ENCODE assay signal across 13 cellular contexts in genomic region chr2:8432712-8433336, GRCh38.
DNase-seq lines count a peak whose midpoint lies in the region; ATAC-seq and TF ChIP-seq lines count a peak whose summit lies in the region.
"Had no signal": no experiment of that assay in that cellular context is flagged by ENCODE, and none has a peak within 500 bp of the region (broad histone marks: within the 10 kb centered on the region; RNA-seq: fewer than 3 reads in every experiment).

No MANE protein-coding gene starts in this region.

- POLR2A ChIA-PET in IMR-90 (lab: Charles Lee; ENCODE audit: unreplicated experiment), result no interaction called here

- H3K36me3 Mint-ChIP-seq in activated T-cell treated with anti-CD3 and anti-CD28 coated beads, Interleukin-2, amount 50 U/mL, for 4 hours (ENCODE audit: insufficient read depth), result no peaks in the 10 kb centered on the region
- H3K36me3 Mint-ChIP-seq in activated T-helper 2 cell treated with anti-CD3 and anti-CD28 coated beads, Interferon-gamma antibody, Interleukin-2, Interleukin-4, amounts not matched to agents 10 μg/mL and 5 μg/mL and 100 μg/mL, durations not matched to agents 14 hours and 24 hours and 36 hours (ENCODE audit: low read depth), result no peaks in the 10 kb centered on the region
- H3K36me3 Mint-ChIP-seq: brain had no signal

- TF ChIP-seq POLR2A in IMR-90 (IDR thresholded peaks at IDR 0.05; ENCODE audit: low read depth, low read length), result no peak
- no peak for TF ChIP-seq POLR2A in spleen (IDR thresholded peaks at IDR 0.05)

- H4K8ac ChIP-seq in IMR-90 (ENCODE audit: low read depth in 2 of 2, low read length in 2 of 2), result peak overlapping the region in 1 of 2 experiments; percentile 72; a peak in 1 of 4 replicates

- peak overlapping the region; percentile 84 for H3K27ac Mint-ChIP-seq in activated T-helper 2 cell treated with anti-CD3 and anti-CD28 coated beads, Interferon-gamma antibody, Interleukin-2, Interleukin-4, amounts not matched to agents 10 μg/mL and 5 μg/mL and 100 μg/mL, durations not matched to agents 14 hours and 24 hours and 36 hours
- H3K27ac Mint-ChIP-seq: brain had no signal

- H3K27me3 ChIP-seq in IMR-90 (ENCODE audit: control insufficient read depth, insufficient read depth, low read length), result no peaks in the 10 kb centered on the region
- H3K27me3 ChIP-seq in spleen (replicated peaks in 1 of 7), result peaks cover 0 to 2% (median 0%) of the 10 kb centered on the region in 7 donors
- H3K27me3 ChIP-seq in BE2C, result no peaks in the 10 kb centered on the region

- H3K9me1 ChIP-seq in IMR-90 (ENCODE audit: insufficient read depth, low read length), result no peaks in the 10 kb centered on the region

- no peak overlapping the region for H2AK5ac ChIP-seq in IMR-90 (ENCODE audit: low read depth, low read length)

- H2BK15ac ChIP-seq in IMR-90 (ENCODE audit: low read depth, low read length), result no peak overlapping the region

- no peak for DNase-seq in activated T-cell treated with anti-CD3 and anti-CD28 coated beads, Interleukin-2, amount 50 U/mL, for 4 hours
- DNase-seq in activated T-cell treated with anti-CD3 and anti-CD28 coated beads, Interleukin-2, amount 50 U/mL, for 1 hour, result no peak
- DNase-seq in IMR-90, result no peak
- no peak for DNase-seq in activated T-helper 2 cell treated with anti-CD3 and anti-CD28 coated beads, Interferon-gamma antibody, Interleukin-2, Interleukin-4, amounts not matched to agents 10 μg/mL and 5 μg/mL and 100 μg/mL, durations not matched to agents 14 hours and 24 hours and 36 hours (ENCODE audit: low spot score)
- DNase-seq in spleen, result no peak
- DNase-seq in BE2C, result no peak
- DNase-seq in SW 1271 (lab: John Stamatoyannopoulos, UW), result no peak
- no peak for DNase-seq in stimulated activated CD4-positive, alpha-beta T cell treated with anti-CD3 and anti-CD28 coated beads, Interleukin-1b, Interleukin-23, amount 100 ng/mL, for 48 hours
- DNase-seq: H7, islet precursor cell, NCI-H1436 treated with DMSO at 0.1 percent for 48 hours, NCI-H524 treated with DMSO at 0.1 percent for 48 hours had no signal

- H3K4me1 ChIP-seq in IMR-90 (ENCODE audit: control insufficient read depth, insufficient read depth, low read length), result no peaks in the 10 kb centered on the region
- peaks cover 3 to 48% (median 20%) of the 10 kb centered on the region in 6 donors for H3K4me1 ChIP-seq in spleen
- H3K4me1 ChIP-seq in BE2C, result no peaks in the 10 kb centered on the region

- no peak overlapping the region for H3K23ac ChIP-seq in IMR-90 (ENCODE audit: low read depth, low read length)

- no peak overlapping the region for H3K56ac ChIP-seq in IMR-90 (ENCODE audit: extremely low read depth, insufficient read depth, low read length)

- peak overlapping the region; percentile 32; the same call in 1 of the 2 replicates for H3K4me2 ChIP-seq in IMR-90 (ENCODE audit: low read depth, low read length)

- H3K79me1 ChIP-seq in IMR-90 (ENCODE audit: low read depth in 1 of 2, low read length in 2 of 2), result no peaks in the 10 kb centered on the region

- no peak overlapping the region for H3K18ac ChIP-seq in IMR-90 (ENCODE audit: low read depth, low read length)

- H3K4me3 ChIP-seq in IMR-90 (ENCODE audit: insufficient read depth, low read depth, low read length), result no peak overlapping the region
- H3K4me3 ChIP-seq in spleen, result peak overlapping the region in 1 of 8 donors; percentile 2
- no peak overlapping the region for H3K4me3 ChIP-seq in BE2C (ENCODE audit: low read depth, low read length)

- no peak overlapping the region for H3K4ac ChIP-seq in IMR-90 (ENCODE audit: low read depth, low read length)

- no peaks in the 10 kb centered on the region for H3K36me3 ChIP-seq in IMR-90 (ENCODE audit: control insufficient read depth, insufficient read depth, low read length)
- no peaks in the 10 kb centered on the region for H3K36me3 ChIP-seq in spleen
- no peaks in the 10 kb centered on the region for H3K36me3 ChIP-seq in BE2C

- no peaks in the 10 kb centered on the region for H4K20me1 ChIP-seq in IMR-90 (ENCODE audit: insufficient read depth, low read length)

- dilution Hi-C loops in IMR-90 (cut with HindIII; ENCODE audit: low sequenced_read_pairs, unreplicated experiment), result no loop called here

- no peak overlapping the region for H4K91ac ChIP-seq in IMR-90 (ENCODE audit: insufficient read depth, low read depth, low read length)

- peak overlapping the region; percentile 42 for H3K4me3 Mint-ChIP-seq in activated T-cell treated with anti-CD3 and anti-CD28 coated beads, Interleukin-2, amount 50 U/mL, for 4 hours
- H3K4me3 Mint-ChIP-seq in activated T-helper 2 cell treated with anti-CD3 and anti-CD28 coated beads, Interferon-gamma antibody, Interleukin-2, Interleukin-4, amounts not matched to agents 10 μg/mL and 5 μg/mL and 100 μg/mL, durations not matched to agents 14 hours and 24 hours and 36 hours (ENCODE audit: low read depth), result peak overlapping the region; percentile 33
- H3K4me3 Mint-ChIP-seq: brain had no signal

- H3K9me3 ChIP-seq in IMR-90 (ENCODE audit: control insufficient read depth, insufficient read depth, low read length) (no peaks in the 10 kb centered on the region), spleen (no peaks in the 10 kb centered on the region), BE2C (no peaks in the 10 kb centered on the region)

- H2BK20ac ChIP-seq in IMR-90 (ENCODE audit: low read depth, low read length), result no peak overlapping the region

- H2AK9ac ChIP-seq in IMR-90 (replicated peaks; ENCODE audit: low read depth, low read length, poor library complexity), result no peak overlapping the region

- intact Hi-C loops in IMR-90 (cut with micrococcal nuclease), result no loop called here
- intact Hi-C loops in activated T-helper 2 cell treated with anti-CD3 and anti-CD28 coated beads, Interferon-gamma antibody, Interleukin-2, Interleukin-4, amounts not matched to agents 10 μg/mL and 5 μg/mL and 100 μg/mL, durations not matched to agents 14 hours and 24 hours and 36 hours (cut with micrococcal nuclease), result no loop called here
- intact Hi-C loops in spleen (cut with DNase I; ENCODE audit: low total_unique reads), result no loop called here

- H3K9me3 Mint-ChIP-seq in activated T-cell treated with anti-CD3 and anti-CD28 coated beads, Interleukin-2, amount 50 U/mL, for 4 hours, result no peaks in the 10 kb centered on the region
- no peaks in the 10 kb centered on the region for H3K9me3 Mint-ChIP-seq in activated T-helper 2 cell treated with anti-CD3 and anti-CD28 coated beads, Interferon-gamma antibody, Interleukin-2, Interleukin-4, amounts not matched to agents 10 μg/mL and 5 μg/mL and 100 μg/mL, durations not matched to agents 14 hours and 24 hours and 36 hours

- H3K4me1 Mint-ChIP-seq in activated T-cell treated with anti-CD3 and anti-CD28 coated beads, Interleukin-2, amount 50 U/mL, for 4 hours (ENCODE audit: low read depth), result peaks cover 19% of the 10 kb centered on the region
- peaks cover 20% of the 10 kb centered on the region for H3K4me1 Mint-ChIP-seq in activated T-helper 2 cell treated with anti-CD3 and anti-CD28 coated beads, Interferon-gamma antibody, Interleukin-2, Interleukin-4, amounts not matched to agents 10 μg/mL and 5 μg/mL and 100 μg/mL, durations not matched to agents 14 hours and 24 hours and 36 hours (ENCODE audit: low read depth)

- H3K27ac ChIP-seq in IMR-90 (ENCODE audit: insufficient read depth, low read length) (no peak overlapping the region), spleen (peak overlapping the region in 5 of 8 donors; percentile 12 to 60 (median 45))

- no peak for ATAC-seq in activated T-cell treated with anti-CD3 and anti-CD28 coated beads, Interleukin-2, amount 50 U/mL, for 4 hours
- no peak for ATAC-seq in IMR-90 (ENCODE audit: low read depth)

- no peak overlapping the region for H3K9ac ChIP-seq in IMR-90 (ENCODE audit: low read depth, low read length)

- in situ Hi-C loops in IMR-90 (cut with MboI; ENCODE audit: low sequenced_read_pairs), result no loop called here

- TF ChIP-seq CTCF in IMR-90 (conservative IDR thresholded peaks at IDR 0.05; ENCODE audit: low read depth, low read length), result no peak
- no peak for TF ChIP-seq CTCF in spleen (IDR thresholded peaks at IDR 0.05 in 8 of 11, conservative IDR thresholded peaks at IDR 0.05 in 3 of 11)
- TF ChIP-seq CTCF in BE2C (IDR thresholded peaks at IDR 0.05; ENCODE audit: low read depth, low read length), result no peak

- no peak for TF ChIP-seq RAD21 in IMR-90 (IDR thresholded peaks at IDR 0.05; ENCODE audit: low read length)

- H3K14ac ChIP-seq in IMR-90 (replicated peaks; ENCODE audit: low read depth, low read length), result no peak overlapping the region

- WGBS in IMR-90 (ENCODE audit: extremely low coverage in 2 of 2, insufficient read length in 1 of 2), 2 experiments, result no CpG with 5 or more reads among the region's 9 CpGs
- WGBS in spleen, 5 donors, result 59 to 78% (median 66%) methylated on average over 9 of the region's 9 CpGs

- no peak overlapping the region for H2BK5ac ChIP-seq in IMR-90 (ENCODE audit: low read depth, low read length, poor library complexity, severe bottlenecking)

- H3K27me3 Mint-ChIP-seq in activated T-cell treated with anti-CD3 and anti-CD28 coated beads, Interleukin-2, amount 50 U/mL, for 4 hours (ENCODE audit: low read depth), result no peaks in the 10 kb centered on the region
- H3K27me3 Mint-ChIP-seq in activated T-helper 2 cell treated with anti-CD3 and anti-CD28 coated beads, Interferon-gamma antibody, Interleukin-2, Interleukin-4, amounts not matched to agents 10 μg/mL and 5 μg/mL and 100 μg/mL, durations not matched to agents 14 hours and 24 hours and 36 hours (ENCODE audit: low read depth), result peaks cover 2% of the 10 kb centered on the region
- H3K27me3 Mint-ChIP-seq: brain had no signal

- peak overlapping the region; percentile 80 for H2AFZ ChIP-seq in IMR-90 (replicated peaks; ENCODE audit: low read length, poor library complexity)

- CTCF ChIA-PET in IMR-90 (lab: Yijun Ruan, JAX), result no interaction called here

- H4K5ac ChIP-seq in IMR-90 (ENCODE audit: low read depth, low read length), result no peak overlapping the region

- BruUV-seq in IMR-90 (replicated peaks; lab: Mats Ljungman, UMichigan), result no TSS peak

- no peak overlapping the region for H2BK120ac ChIP-seq in IMR-90 (ENCODE audit: low read depth, low read length)

TF ChIP-seq in IMR-90, 13 proteins besides CTCF, POLR2A, EP300 and RAD21 (continues in another document):
- TF ChIP-seq MAZ (IDR thresholded peaks at IDR 0.05; ENCODE audit: borderline replicate concordance, low read depth, low read length) (no peak), MAFK (IDR thresholded peaks at IDR 0.05; ENCODE audit: low read depth, low read length) (no peak), BHLHE40 (IDR thresholded peaks at IDR 0.05; ENCODE audit: low read depth, low read length) (no peak), CEBPB (IDR thresholded peaks at IDR 0.05; ENCODE audit: low read depth, low read length) (no peak), FOS (IDR thresholded peaks at IDR 0.05; ENCODE audit: low read depth, low read length) (no peak), MXI1 (IDR thresholded peaks at IDR 0.05; ENCODE audit: borderline replicate concordance, low read depth, low read length) (no peak), RCOR1 (IDR thresholded peaks at IDR 0.05; ENCODE audit: insufficient replicate concordance, low read length) (no peak), NFE2L2 (IDR thresholded peaks at IDR 0.05; ENCODE audit: low read depth, low read length) (no peak), CHD1 (IDR thresholded peaks at IDR 0.05; ENCODE audit: low read depth, low read length) (no peak), RFX5 (IDR thresholded peaks at IDR 0.05; ENCODE audit: low read depth, low read length) (no peak)
